1 cellular context compared by ENCODE assay signal in genomic region chr19:12484371-12485322, GRCh38.
TF ChIP-seq lines count a peak whose summit lies in the region.

ZNF709 (minus strand) TSS chr19:12484816; CDS start chr19:12484657, 159 bp downstream.

TF ChIP-seq in H1, 55 proteins besides CTCF, POLR2A, EP300 and RAD21:
- peak; percentile 90 for TF ChIP-seq SP1 (IDR thresholded peaks at IDR 0.05; ENCODE audit: low read depth, low read length)
- TF ChIP-seq SIN3A (conservative IDR thresholded peaks at IDR 0.05 in 1 of 2, IDR thresholded peaks at IDR 0.05 in 1 of 2; ENCODE audit: low read depth in 1 of 2, low read length in 2 of 2) = peak in 1 of 2 experiments; percentile 25; a peak in 3 of 4 replicates
- TF ChIP-seq POU5F1 (IDR thresholded peaks at IDR 0.05; ENCODE audit: low read depth, low read length) = no peak
- peak in 1 of 2 experiments; percentile 46; a peak in 1 of 4 replicates for TF ChIP-seq HDAC2 (IDR thresholded peaks at IDR 0.05; ENCODE audit: borderline replicate concordance in 1 of 2, low read depth in 2 of 2, low read length in 2 of 2)
- no peak for TF ChIP-seq ZNF274 (IDR thresholded peaks at IDR 0.05; ENCODE audit: borderline replicate concordance, extremely low read depth, low read length)
- TF ChIP-seq, protein P1, sequence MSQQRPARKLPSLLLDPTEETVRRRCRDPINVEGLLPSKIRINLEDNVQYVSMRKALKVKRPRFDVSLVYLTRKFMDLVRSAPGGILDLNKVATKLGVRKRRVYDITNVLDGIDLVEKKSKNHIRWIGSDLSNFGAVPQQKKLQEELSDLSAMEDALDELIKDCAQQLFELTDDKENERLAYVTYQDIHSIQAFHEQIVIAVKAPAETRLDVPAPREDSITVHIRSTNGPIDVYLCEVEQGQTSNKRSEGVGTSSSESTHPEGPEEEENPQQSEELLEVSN (IDR thresholded peaks at IDR 0.05) = 0 out of 2 replicates have a peak, but pooled peaks have one; percentile 4
- peak; percentile 60 for TF ChIP-seq TAF7 (optimal IDR thresholded peaks at IDR 0.05; ENCODE audit: borderline replicate concordance, low read depth, low read length)
- 0 out of 2 replicates have a peak, but pooled peaks have one; percentile 11 for TF ChIP-seq TEAD4 (IDR thresholded peaks at IDR 0.05; ENCODE audit: low read depth, low read length)
- TF ChIP-seq SRF (IDR thresholded peaks at IDR 0.05; ENCODE audit: low read depth, low read length) = no peak
- TF ChIP-seq ASH2L (IDR thresholded peaks at IDR 0.05; ENCODE audit: low read length) = peak; percentile 52
- no peak for TF ChIP-seq CHD1 (IDR thresholded peaks at IDR 0.05; ENCODE audit: low read depth, low read length)
- peak; percentile 29 for TF ChIP-seq EZH2 (IDR thresholded peaks at IDR 0.05; ENCODE audit: low read depth, low read length, severe bottlenecking)
- peak; percentile 79 for TF ChIP-seq KDM4A (IDR thresholded peaks at IDR 0.05; ENCODE audit: low read depth, low read length, severe bottlenecking)
- peak; percentile 97 for TF ChIP-seq PHF8 (conservative IDR thresholded peaks at IDR 0.05; ENCODE audit: low read depth, low read length)
- TF ChIP-seq CHD2 (IDR thresholded peaks at IDR 0.05; ENCODE audit: low read length) = 0 out of 2 replicates have a peak, but pooled peaks have one; percentile 37
- TF ChIP-seq POLR2AphosphoS5 (IDR thresholded peaks at IDR 0.05; ENCODE audit: low read depth, low read length) = peak; percentile 94
- peak; percentile 89 for TF ChIP-seq TBP (IDR thresholded peaks at IDR 0.05; ENCODE audit: low read depth, low read length)
- TF ChIP-seq TAF1 (IDR thresholded peaks at IDR 0.05; ENCODE audit: low read depth, low read length) = peak; percentile 92
- TF ChIP-seq CREB1 (IDR thresholded peaks at IDR 0.05) = peak; percentile 65; the same call in 1 of the 2 replicates
- TF ChIP-seq SP2 (IDR thresholded peaks at IDR 0.05; ENCODE audit: low read length) = peak; percentile 32; the same call in 1 of the 2 replicates
